In the genomic region with DNA sequence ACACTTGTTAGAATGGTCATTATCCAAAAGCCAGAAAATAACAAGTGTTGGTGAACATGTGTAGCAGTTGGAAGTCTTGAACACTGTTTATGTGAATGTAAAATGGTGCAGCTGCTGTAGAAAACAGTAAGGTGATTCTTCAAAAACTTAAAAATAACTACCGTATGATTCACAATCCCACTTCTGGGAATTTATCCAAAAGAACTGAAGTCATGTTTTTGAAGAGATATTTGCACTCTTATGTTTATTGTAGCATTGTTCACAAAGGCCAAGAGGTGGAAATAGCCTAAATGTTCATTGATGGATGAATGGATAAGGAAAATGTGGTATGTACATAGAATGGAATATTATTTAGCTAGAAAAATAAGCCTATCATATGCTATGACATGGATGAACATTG, we compare ENCODE assay signal across 16 cellular contexts. TPM values are rescaled to one million over a fixed set of nuclear protein-coding genes. Genes with fewer than 3 reads are reported as not detected.
DNase-seq lines count a peak whose midpoint lies in the region; ATAC-seq and TF ChIP-seq lines count a peak whose summit lies in the region.
"Had no signal": no experiment of that assay in that cellular context is flagged by ENCODE, and none has a peak within 500 bp of the region (broad histone marks: within the 10 kb centered on the region; RNA-seq: fewer than 3 reads in every experiment).

No MANE protein-coding gene starts in this region.

- TF ChIP-seq EP300 in transverse colon (IDR thresholded peaks at IDR 0.05; ENCODE audit: low read depth) = no peak

- H3K9me3 ChIP-seq in transverse colon = no peaks in the 10 kb centered on the region
- H3K9me3 ChIP-seq in gastrocnemius medialis = no peaks in the 10 kb centered on the region
- H3K9me3 ChIP-seq: Caco-2, lower lobe of right lung had no signal

- DNase-seq in GM04504 (ENCODE audit: low read depth) = peak; percentile 28
- peak; percentile 91 for DNase-seq in RPMI7951 (ENCODE audit: low read depth)
- DNase-seq in fibroblast of gingiva (ENCODE audit: low read depth) = peak; percentile 61
- DNase-seq in stromal cell of bone marrow (ENCODE audit: low read depth) = peak; percentile 62
- DNase-seq in transverse colon = no peak
- no peak for DNase-seq in gastrocnemius medialis
- DNase-seq in NCI-H1694 (lab: John Stamatoyannopoulos, UW) = no peak
- DNase-seq: activated CD4-positive, alpha-beta T cell treated with anti-CD3 and anti-CD28 coated beads for 4 hours; Caco-2; lower lobe of right lung; NCI-H1436; NCI-H524 treated with DMSO at 0.1 percent for 48 hours; RPMI8226; stimulated activated naive CD8-positive, alpha-beta T cell treated with anti-CD3 and anti-CD28 coated beads, Interleukin-15, Interleukin-2, amounts not matched to agents 100 U/mL and 50 U/mL, for 24 hours had no signal

- intact Hi-C loops in transverse colon (cut with DNase I; ENCODE audit: low total_unique reads) = no loop called here
- intact Hi-C loops in gastrocnemius medialis (cut with DNase I; ENCODE audit: low total_unique reads) = no loop called here

- H3K27me3 ChIP-seq in transverse colon (no peaks in the 10 kb centered on the region), gastrocnemius medialis (no peaks in the 10 kb centered on the region)

- TF ChIP-seq CTCF in transverse colon (IDR thresholded peaks at IDR 0.05) = no peak
- TF ChIP-seq CTCF in gastrocnemius medialis (IDR thresholded peaks at IDR 0.05 in 4 of 5, conservative IDR thresholded peaks at IDR 0.05 in 1 of 5) = no peak

- TF ChIP-seq POLR2A in transverse colon (IDR thresholded peaks at IDR 0.05) = no peak
- TF ChIP-seq POLR2A in gastrocnemius medialis (IDR thresholded peaks at IDR 0.05) = no peak

- no peaks in the 10 kb centered on the region for H3K36me3 ChIP-seq in transverse colon
- H3K36me3 ChIP-seq in gastrocnemius medialis = no peaks in the 10 kb centered on the region
- H3K36me3 ChIP-seq: cardiac muscle cell, lower lobe of right lung had no signal

- no peak for ATAC-seq in gastrocnemius medialis
- ATAC-seq: lower lobe of right lung; stimulated activated naive CD8-positive, alpha-beta T cell treated with anti-CD3 and anti-CD28 coated beads, Interleukin-15, Interleukin-2, amounts not matched to agents 100 U/mL and 50 U/mL, for 24 hours had no signal

- in situ Hi-C loops in transverse colon (cut with MboI; ENCODE audit: low pct_ligation_motif_present in 1 of 4, low pct_unique_long_range_greater_than_20kb in 1 of 4, low sequenced_read_pairs in 3 of 4) = no loop called here
- in situ Hi-C loops in gastrocnemius medialis (cut with MboI; ENCODE audit: low sequenced_read_pairs in 4 of 4) = no loop called here

- H3K4me1 ChIP-seq in transverse colon = no peaks in the 10 kb centered on the region
- no peaks in the 10 kb centered on the region for H3K4me1 ChIP-seq in gastrocnemius medialis
- H3K4me1 ChIP-seq: Caco-2, lower lobe of right lung had no signal

- no peak overlapping the region for H3K27ac ChIP-seq in transverse colon
- H3K27ac ChIP-seq in gastrocnemius medialis = no peak overlapping the region
- H3K27ac ChIP-seq: cardiac muscle cell, lower lobe of right lung had no signal

- 14 to 61% methylated on average over 1 of the region's 1 CpG for WGBS in transverse colon (ENCODE audit: low coverage in 1 of 2), 2 donors

- H3K4me3 ChIP-seq in transverse colon (no peak overlapping the region), gastrocnemius medialis (no peak overlapping the region)
- H3K4me3 ChIP-seq: cardiac muscle cell, lower lobe of right lung had no signal

RNA-seq across cellular contexts. Expression of a gene that starts 6.3 kb away (rescaled TPM):
- total RNA-seq in RPMI7951 (2014; rRNA removed; shearing (Covaris generic)) = not detected in 2 replicates
- total RNA-seq in transverse colon (not detected), gastrocnemius medialis (under 1 TPM in 1 of 4 donors, not detected in 3; 0.60 TPM)
- total RNA-seq: Caco-2; cardiac muscle cell; lower lobe of right lung; T-helper 2 cell treated with Interferon-gamma antibody and Interleukin-4, amounts not matched to agents 100 ng/mL and 5 ng/mL, for 36 hours had no signal

Comparison
In these comparisons a context has a peak if more than half of its experiments do, and no peak if none do; other contexts are left out.
1. DNase-seq: peak in GM04504 (single experiment), RPMI7951 (single experiment), fibroblast of gingiva (single experiment) and stromal cell of bone marrow (single experiment); none in transverse colon (single experiment), gastrocnemius medialis (0 of 2) and NCI-H1694 (single experiment).